Comparison of ENCODE assay signal across 8 cellular contexts in the genomic region with DNA sequence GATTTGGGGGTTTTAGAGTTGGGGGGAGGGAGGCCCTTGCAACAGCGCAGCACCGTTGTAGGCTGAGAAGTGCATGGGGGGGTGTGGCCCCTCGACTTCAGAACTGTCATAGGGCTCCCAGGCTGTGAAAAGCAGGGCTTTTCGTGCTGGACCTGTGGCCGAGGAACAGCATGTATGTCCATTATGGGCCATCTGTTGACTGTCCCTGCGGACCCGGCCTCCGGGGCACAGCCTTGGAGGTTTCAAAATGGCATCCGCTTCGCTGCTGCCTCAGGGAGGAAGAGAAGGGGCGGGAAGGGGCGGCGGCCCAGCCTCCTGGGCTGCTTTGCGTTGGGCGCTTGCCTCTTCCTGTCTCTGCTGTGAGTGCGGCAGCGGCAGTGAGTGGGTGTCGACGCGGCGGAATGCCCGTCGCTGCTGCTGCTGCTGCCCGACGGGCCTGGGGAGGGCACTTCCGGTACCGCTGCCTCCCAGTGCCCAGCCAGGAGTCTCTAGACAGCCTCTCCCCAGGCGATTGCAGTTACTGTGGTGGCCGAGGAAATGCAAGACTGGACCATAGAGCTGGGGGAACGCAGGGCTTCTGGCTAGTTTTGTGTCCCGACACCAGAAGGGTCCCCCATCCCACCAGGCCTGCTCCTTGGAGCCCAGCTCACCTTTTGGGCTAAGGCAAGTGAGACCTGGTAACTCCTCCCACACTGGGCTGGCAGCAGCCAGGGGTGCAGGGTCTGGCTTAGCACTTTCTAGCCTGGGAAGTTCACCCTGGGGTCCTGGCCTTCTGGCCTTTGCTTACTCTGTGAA. TPM values are rescaled to one million over a fixed set of nuclear protein-coding genes. Genes with fewer than 3 reads are reported as not detected.
DNase-seq lines count a peak whose midpoint lies in the region; ATAC-seq and TF ChIP-seq lines count a peak whose summit lies in the region.

No MANE protein-coding gene starts in this region.

- no peaks in the 10 kb centered on the region for H3K27me3 ChIP-seq in endocrine pancreas (ENCODE audit: control insufficient read depth, insufficient read depth, low read length)

- peak; percentile 39 for DNase-seq in NK-92 (lab: John Stamatoyannopoulos, UW; ENCODE audit: unreplicated experiment)
- DNase-seq in activated CD8-positive, alpha-beta memory T cell treated with anti-CD3 and anti-CD28 coated beads for 48 hours (ENCODE audit: low read depth in 2 of 3, low spot score in 2 of 3) = peak; percentile 57 to 76 (median 71)
- peak; percentile 59 to 77 for DNase-seq in mesothelial cell of epicardium (ENCODE audit: low spot score in 2 of 2, unreplicated experiment in 2 of 2)
- peak; percentile 84 to 85 for DNase-seq in stimulated activated CD8-positive, alpha-beta memory T cell treated with anti-CD3 and anti-CD28 coated beads, Interleukin-15, amount 100 ng/mL, for 48 hours (ENCODE audit: low read depth in 2 of 2)
- no peak for DNase-seq in NCI-H1694 treated with DMSO at 0.1 percent for 48 hours (lab: John Stamatoyannopoulos, UW)

- TF ChIP-seq POLR2A in GM10847 (IDR thresholded peaks at IDR 0.05; ENCODE audit: extremely low read depth, insufficient read length) = peak; percentile 54

- H3K9me3 ChIP-seq in endocrine pancreas (ENCODE audit: control insufficient read depth, low read length) = no peaks in the 10 kb centered on the region

- no peaks in the 10 kb centered on the region for H3K36me3 ChIP-seq in endocrine pancreas (ENCODE audit: control insufficient read depth, insufficient read depth, low read length)

- peak overlapping the region; percentile 94 for H3K27ac Mint-ChIP-seq in mesothelial cell of epicardium

- H3K9me3 Mint-ChIP-seq in mesothelial cell of epicardium = no peaks in the 10 kb centered on the region

- no peaks in the 10 kb centered on the region for H3K27me3 Mint-ChIP-seq in mesothelial cell of epicardium (ENCODE audit: low read depth)

- no peak for TF ChIP-seq CTCF in mesothelial cell of epicardium (IDR thresholded peaks at IDR 0.05; ENCODE audit: unreplicated experiment)

- no peaks in the 10 kb centered on the region for H3K4me1 ChIP-seq in endocrine pancreas (ENCODE audit: control insufficient read depth, insufficient read depth, low read length)

- peak; percentile 29 for ATAC-seq in HG02678 (IDR thresholded peaks at IDR 0.05; ENCODE audit: unreplicated experiment)

- H3K36me3 Mint-ChIP-seq in mesothelial cell of epicardium = no peaks in the 10 kb centered on the region

- peak overlapping the region; percentile 93 for H3K9ac ChIP-seq in endocrine pancreas (ENCODE audit: control insufficient read depth, insufficient read depth, low read length)

- peaks cover 52% of the 10 kb centered on the region for H3K4me1 Mint-ChIP-seq in mesothelial cell of epicardium

- peak overlapping the region; percentile 55 for H3K4me3 ChIP-seq in endocrine pancreas (ENCODE audit: control insufficient read depth, insufficient read depth, low read length)

- peak overlapping the region; percentile 98 for H3K4me3 Mint-ChIP-seq in mesothelial cell of epicardium

RNA-seq across cellular contexts. Expression of gene GNAI2, which starts 1.9 kb away (rescaled TPM):
- 155 to 159 TPM (median 156 TPM) in 3 replicates for total RNA-seq in mesothelial cell of epicardium

RNA-seq across cellular contexts. Expression of gene SEMA3B, which starts 31.0 kb away (rescaled TPM):
- total RNA-seq in mesothelial cell of epicardium = 166 to 179 TPM (median 177 TPM) in 3 replicates

RNA-seq across cellular contexts. Expression of gene SLC38A3, which starts 32.9 kb away (rescaled TPM):
- 0.84 to 2.5 TPM (median 1.8 TPM) in 3 replicates for total RNA-seq in mesothelial cell of epicardium

RNA-seq across cellular contexts. Expression of gene LSMEM2, which starts 40.9 kb away (rescaled TPM):
- total RNA-seq in mesothelial cell of epicardium = 0.38 to 0.51 TPM (median 0.50 TPM) in 3 replicates

RNA-seq across cellular contexts. Expression of gene GNAT1, which starts 46.5 kb away (rescaled TPM):
- total RNA-seq in mesothelial cell of epicardium = 0.27 to 0.98 TPM (median 0.55 TPM) in 3 replicates
